27 cellular contexts compared by ENCODE assay signal in the genomic region with DNA sequence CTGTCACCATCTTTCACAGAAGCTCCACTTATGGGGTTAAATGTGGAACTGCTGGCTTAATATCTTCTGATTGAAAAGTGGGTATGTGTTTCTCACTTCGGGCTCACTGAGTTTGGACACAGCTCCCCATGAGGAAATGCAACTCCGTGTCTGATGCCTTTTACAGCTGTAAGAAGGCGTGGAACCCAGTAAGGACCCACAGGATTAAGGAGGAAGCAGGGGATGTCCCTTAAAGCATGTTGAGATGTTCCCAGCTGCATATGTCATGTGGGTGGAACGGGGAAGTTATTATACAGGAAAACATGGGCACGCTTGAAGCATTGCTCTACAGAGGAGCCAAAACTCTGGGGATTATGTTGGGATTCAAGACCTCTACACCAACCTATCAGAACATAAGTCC.
"Had no signal": no experiment of that assay in that cellular context is flagged by ENCODE, and none has a peak within 500 bp of the region (broad histone marks: within the 10 kb centered on the region; RNA-seq: fewer than 3 reads in every experiment).

No MANE protein-coding gene starts in this region.

- H3K36me3 ChIP-seq: esophagus squamous epithelium, lower lobe of right lung, ovary, thoracic aorta, vagina had no signal

- DNase-seq: activated CD4-positive, alpha-beta T cell treated with anti-CD3 and anti-CD28 coated beads, Interleukin-2, amount 50 U/mL, for 1 hour; activated CD4-positive, CD25-positive, alpha-beta regulatory T cell treated with anti-CD3 and anti-CD28 coated beads, Interleukin-2, amount 50 U/mL, for 72 hours; activated CD8-positive, alpha-beta T cell treated with anti-CD3 and anti-CD28 coated beads for 36 hours; activated gamma-delta T cell treated with Interleukin-2 at 50 U/mL for 16 hours; activated T-cell treated with anti-CD3 and anti-CD28 coated beads, Interleukin-2, amount 50 U/mL, for 4 hours; dermis blood vessel endothelial cell; effector CD4-positive, alpha-beta T cell; esophagus squamous epithelium; glutamatergic neuron; hippocampal formation; kidney; lower lobe of right lung; mesendoderm; ovary; SK-N-SH; stimulated activated CD4-positive, alpha-beta T cell treated with anti-CD3 and anti-CD28 coated beads, Interleukin-4, amount 100 ng/mL, for 24 hours; SW 1271; T1000 had no signal

- H3K4me2 ChIP-seq: SK-N-SH had no signal

- H3K27ac ChIP-seq: esophagus squamous epithelium, lower lobe of right lung, ovary, skin epidermis, thoracic aorta, vagina had no signal

- H3K9ac ChIP-seq: SK-N-SH had no signal

- FAIRE-seq: bronchial epithelial cell, colon, frontal cortex, kidney had no signal

- H3K9me3 ChIP-seq: esophagus squamous epithelium, lower lobe of right lung, ovary, SK-N-SH, thoracic aorta, vagina had no signal

- H3K4me3 ChIP-seq: esophagus squamous epithelium, lower lobe of right lung, ovary, skin epidermis, thoracic aorta, vagina had no signal

- H3K27me3 ChIP-seq: esophagus squamous epithelium, ovary, vagina had no signal

- ATAC-seq: activated CD8-positive, alpha-beta T cell treated with anti-CD3 and anti-CD28 coated beads for 36 hours; activated naive CD4-positive, alpha-beta T cell treated with anti-CD3 and anti-CD28 coated beads, Interleukin-2, amount 50 U/mL, for 72 hours; activated T-cell treated with anti-CD3 and anti-CD28 coated beads, Interleukin-2, amount 50 U/mL, for 4 hours; activated T-helper 17 cell treated with anti-CD3 and anti-CD28 coated beads, Interleukin-2, amount 50 U/mL, for 72 hours; lower lobe of right lung; stimulated activated effector memory CD8-positive, alpha-beta T cell treated with anti-CD3 and anti-CD28 coated beads, Interleukin-12 subunit alpha, Interleukin-12 subunit beta, amount 100 ng/mL, for 72 hours had no signal

- H3K4me1 ChIP-seq: esophagus squamous epithelium, lower lobe of right lung, vagina had no signal
